Comparison of ENCODE assay signal across 23 cellular contexts in genomic region chr6:10350720-10351119, GRCh38.
"Had no signal": no experiment of that assay in that cellular context is flagged by ENCODE, and none has a peak within 500 bp of the region (broad histone marks: within the 10 kb centered on the region; RNA-seq: fewer than 3 reads in every experiment).

No MANE protein-coding gene starts in this region.

- H3K9me3 Mint-ChIP-seq: nephron, neural progenitor cell had no signal

- H3K27me3 ChIP-seq: gastrocnemius medialis, neural progenitor cell, right atrium auricular region, sigmoid colon, transverse colon had no signal

- H3K4me2 ChIP-seq: neural progenitor cell had no signal

- H2AFZ ChIP-seq: neural progenitor cell had no signal

- H3K9ac ChIP-seq: neural progenitor cell had no signal

- FAIRE-seq: endothelial cell of umbilical vein had no signal

- H3K4me3 Mint-ChIP-seq: naive thymus-derived CD4-positive, alpha-beta T cell; nephron; neural progenitor cell; stimulated activated naive B cell treated with anti-CD40 and anti-IgM and Interleukin-4, amounts not matched to agents 10 μg/mL and 1 μg/mL and 100 μg/mL, for 72 hours; stimulated activated naive CD8-positive, alpha-beta T cell treated with anti-CD3 and anti-CD28 coated beads, Interleukin-15, Interleukin-2, amounts not matched to agents 100 ng/mL and 50 ng/mL, for 24 hours had no signal

- H3K36me3 Mint-ChIP-seq: naive thymus-derived CD4-positive, alpha-beta T cell; neural progenitor cell; stimulated activated naive B cell treated with anti-CD40 and anti-IgM and Interleukin-4, amounts not matched to agents 10 μg/mL and 1 μg/mL and 100 μg/mL, for 72 hours had no signal

- H3K27ac ChIP-seq: gastrocnemius medialis, left lung, neural progenitor cell, prostate gland, right atrium auricular region, sigmoid colon, spleen, transverse colon had no signal

- ATAC-seq: gastrocnemius medialis; left cardiac atrium; left lung; naive thymus-derived CD4-positive, alpha-beta T cell; stimulated activated naive B cell treated with anti-CD40 and anti-IgM and Interleukin-4, amounts not matched to agents 10 μg/mL and 1 μg/mL and 100 μg/mL, for 72 hours had no signal

- H3K9me3 ChIP-seq: gastrocnemius medialis, left lung, prostate gland, right atrium auricular region, transverse colon had no signal

- H3K4me1 Mint-ChIP-seq: naive thymus-derived CD4-positive, alpha-beta T cell; neural progenitor cell had no signal

- H3K4me1 ChIP-seq: gastrocnemius medialis, left lung, neural progenitor cell, prostate gland, right atrium auricular region, sigmoid colon, spleen, transverse colon had no signal

- H3K4me3 ChIP-seq: gastrocnemius medialis, left lung, neural progenitor cell, prostate gland, right atrium auricular region, sigmoid colon, spleen, transverse colon had no signal

- H3K36me3 ChIP-seq: gastrocnemius medialis, left lung, neural progenitor cell, prostate gland, right atrium auricular region, sigmoid colon, spleen, transverse colon had no signal

- H3K27ac Mint-ChIP-seq: naive thymus-derived CD4-positive, alpha-beta T cell; neural progenitor cell; stimulated activated naive B cell treated with anti-CD40 and anti-IgM and Interleukin-4, amounts not matched to agents 10 μg/mL and 1 μg/mL and 100 μg/mL, for 72 hours; stimulated activated naive CD8-positive, alpha-beta T cell treated with anti-CD3 and anti-CD28 coated beads, Interleukin-15, Interleukin-2, amounts not matched to agents 100 ng/mL and 50 ng/mL, for 24 hours had no signal

- DNase-seq: caudate nucleus; cerebellar nuclear complex; cortex of kidney; erythroblast; gastrocnemius medialis; head of caudate nucleus; left cardiac atrium; left lung; mesendoderm; midbrain; naive thymus-derived CD4-positive, alpha-beta T cell; sigmoid colon; spleen; stimulated activated CD4-positive, alpha-beta T cell treated with anti-CD3 and anti-CD28 coated beads, Interleukin-15, amount 100 ng/mL, for 24 hours; stimulated activated CD4-positive, alpha-beta T cell treated with anti-CD3 and anti-CD28 coated beads, Interleukin-2, amount 100 ng/mL, for 48 hours; stimulated activated naive B cell treated with anti-CD40 and anti-IgM and Interleukin-4, amounts not matched to agents 10 μg/mL and 1 μg/mL and 100 μg/mL, for 72 hours; transverse colon had no signal
